Comparison of ENCODE assay signal across 26 cellular contexts in the genomic region with DNA sequence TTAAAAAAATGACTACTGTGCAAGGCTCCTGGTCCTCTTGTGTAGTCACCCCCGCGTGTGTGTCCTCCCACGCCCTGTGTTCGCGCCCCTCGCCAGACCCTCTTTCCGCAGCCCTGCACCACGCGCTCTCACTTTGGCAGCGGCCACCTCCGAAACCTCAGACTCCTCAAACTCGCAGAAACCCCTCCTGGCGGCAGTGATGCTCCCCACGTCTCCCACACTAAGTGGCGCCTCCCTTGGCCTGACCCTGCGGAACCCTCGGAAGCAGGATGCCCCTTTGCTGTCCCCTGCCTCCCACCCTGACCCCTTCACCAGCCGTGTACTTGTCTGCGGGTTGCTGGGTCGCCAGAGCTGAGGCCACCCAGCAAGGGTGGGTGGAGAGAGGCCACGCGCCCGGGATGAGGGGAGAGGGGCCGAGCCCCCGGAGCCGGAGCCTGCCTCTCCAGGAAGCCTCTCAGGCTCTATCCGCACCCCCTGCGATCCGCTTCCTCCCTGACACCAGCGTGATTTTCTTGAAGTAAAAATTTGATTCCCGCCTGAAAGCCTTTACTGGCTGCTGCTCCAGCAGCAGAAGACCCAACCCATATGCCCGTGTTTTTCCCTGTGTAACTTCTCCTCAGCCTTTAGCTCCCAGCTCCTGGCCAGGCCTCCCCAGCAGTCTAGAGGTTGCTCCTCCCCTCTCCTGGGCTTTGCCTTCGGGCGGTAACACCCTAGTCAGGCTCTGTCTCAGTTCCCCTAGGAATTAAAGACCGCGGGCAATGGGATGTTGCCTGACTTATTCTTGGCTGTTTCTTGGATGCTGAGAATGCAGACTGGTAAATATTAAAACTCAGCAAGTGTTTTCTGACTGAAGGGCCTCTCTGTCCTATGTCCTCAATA.
"Had no signal": no experiment of that assay in that cellular context is flagged by ENCODE, and none has a peak within 500 bp of the region (broad histone marks: within the 10 kb centered on the region; RNA-seq: fewer than 3 reads in every experiment).

No MANE protein-coding gene starts in this region.

- H3K4me1 Mint-ChIP-seq: activated B cell treated with CpG ODN at 0.5 μM for 24 hours; activated naive CD8-positive, alpha-beta T cell treated with anti-CD3 and anti-CD28 coated beads for 36 hours; natural killer cell had no signal

- H3K9me3 Mint-ChIP-seq: activated B cell treated with CpG ODN at 0.5 μM for 24 hours; activated naive CD8-positive, alpha-beta T cell treated with anti-CD3 and anti-CD28 coated beads for 36 hours; activated T-cell treated with anti-CD3 and anti-CD28 coated beads, Interleukin-2, amount 50 U/mL, for 4 hours; natural killer cell had no signal

- H3K4me3 Mint-ChIP-seq: activated B cell treated with CpG ODN at 0.5 μM for 24 hours; activated naive CD8-positive, alpha-beta T cell treated with anti-CD3 and anti-CD28 coated beads for 36 hours; activated T-cell treated with anti-CD3 and anti-CD28 coated beads, Interleukin-2, amount 50 U/mL, for 4 hours; natural killer cell had no signal

- H3K4me1 ChIP-seq: sigmoid colon, upper lobe of right lung had no signal

- H3K27me3 Mint-ChIP-seq: activated B cell treated with CpG ODN at 0.5 μM for 24 hours; activated naive CD8-positive, alpha-beta T cell treated with anti-CD3 and anti-CD28 coated beads for 36 hours had no signal

- H3K36me3 ChIP-seq: thoracic aorta, upper lobe of right lung had no signal

- H3K36me3 Mint-ChIP-seq: natural killer cell had no signal

- H2AFZ ChIP-seq: hepatocyte had no signal

- DNase-seq: activated B cell treated with CpG ODN at 0.5 μM for 24 hours; activated CD4-positive, alpha-beta T cell treated with anti-CD3 and anti-CD28 coated beads for 4 hours; activated CD4-positive, alpha-beta T cell treated with anti-CD3 and anti-CD28 coated beads, Interleukin-2, amount 50 U/mL, for 48 hours; activated CD8-positive, alpha-beta memory T cell treated with anti-CD3 and anti-CD28 coated beads, Interleukin-2, amount 50 U/mL, for 48 hours; activated naive CD4-positive, alpha-beta T cell treated with Interleukin-2 at 50 U/mL for 16 hours; activated naive CD8-positive, alpha-beta T cell treated with anti-CD3 and anti-CD28 coated beads for 36 hours; activated T-cell treated with anti-CD3 and anti-CD28 coated beads, Interleukin-2, amount 50 U/mL, for 4 hours; central memory CD4-positive, alpha-beta T cell; dermis blood vessel endothelial cell; effector CD8-positive, alpha-beta T cell; foreskin melanocyte; left ventricle myocardium superior; mammary epithelial cell; midbrain; natural killer cell; nucleus accumbens; sigmoid colon; stimulated activated CD4-positive, alpha-beta T cell treated with anti-CD3 and anti-CD28 coated beads, Interleukin-2, amount 100 ng/mL, for 48 hours; stimulated activated CD8-positive, alpha-beta memory T cell treated with anti-CD3 and anti-CD28 coated beads, Interleukin-4, amount 100 ng/mL, for 48 hours; stimulated activated naive CD4-positive, alpha-beta T cell; T-helper 1 cell; T-helper 9 cell; upper lobe of right lung had no signal

- FAIRE-seq: astrocyte had no signal

- H3K9me3 ChIP-seq: sigmoid colon, thoracic aorta, upper lobe of right lung had no signal

- H3K79me2 ChIP-seq: hepatocyte had no signal

- H3K27ac ChIP-seq: hepatocyte, sigmoid colon, thoracic aorta, upper lobe of right lung had no signal

- H3K4me3 ChIP-seq: hepatocyte, sigmoid colon, thoracic aorta, upper lobe of right lung had no signal

- H3K27ac Mint-ChIP-seq: activated B cell treated with CpG ODN at 0.5 μM for 24 hours; activated naive CD8-positive, alpha-beta T cell treated with anti-CD3 and anti-CD28 coated beads for 36 hours; natural killer cell had no signal

- H3K27me3 ChIP-seq: hepatocyte, sigmoid colon, upper lobe of right lung had no signal

- H3K4me2 ChIP-seq: hepatocyte had no signal
